8 cellular contexts compared by ENCODE assay signal in genomic region chr5:138611295-138612220, GRCh38. TPM values are rescaled to one million over a fixed set of nuclear protein-coding genes. Genes with fewer than 3 reads are reported as not detected.
DNase-seq lines count a peak whose midpoint lies in the region; ATAC-seq and TF ChIP-seq lines count a peak whose summit lies in the region.

No MANE protein-coding gene starts in this region.

- CTCF ChIA-PET in activated CD8-positive, alpha-beta memory T cell treated with anti-CD3 and anti-CD28 coated beads, Interleukin-2, amount 10 ng/mL, durations not matched to agents 7 days and 5 days (lab: Charles Lee) = interaction anchor here (0.6 to 0.9 kb wide), 3 partner anchors 11 to 595 kb away, joined by 3 read pairs; no protein-coding TSS in a partner anchor

- peak overlapping the region in 3 of 4 donors; percentile 31 to 59 (median 38) for H3K4me3 ChIP-seq in esophagus squamous epithelium
- peak overlapping the region; percentile 52 for H3K4me3 ChIP-seq in neuron (ENCODE audit: low read length)

- no peak overlapping the region for H3K27ac Mint-ChIP-seq in activated CD8-positive, alpha-beta memory T cell treated with anti-CD3 and anti-CD28 coated beads, Interleukin-2, amount 10 ng/mL, durations not matched to agents 7 days and 5 days

- peak; percentile 4 for DNase-seq in CMK (ENCODE audit: low read depth)
- peak; percentile 32 for DNase-seq in OCI-M1 (lab: John Stamatoyannopoulos, UW)
- DNase-seq in esophagus squamous epithelium (lab: John Stamatoyannopoulos, UW) = no peak
- DNase-seq in activated CD8-positive, alpha-beta memory T cell treated with anti-CD3 and anti-CD28 coated beads, Interleukin-2, amount 10 ng/mL, durations not matched to agents 7 days and 5 days = no peak
- no peak for DNase-seq in activated CD4-positive, CD25-positive, alpha-beta regulatory T cell treated with anti-CD3 and anti-CD28 coated beads, Interleukin-2, amount 50 U/mL, for 72 hours
- DNase-seq in LoVo (ENCODE audit: low spot score) = no peak
- no peak for DNase-seq in GM20000 (ENCODE audit: low spot score)

- H3K27ac ChIP-seq in esophagus squamous epithelium = peak overlapping the region; percentile 68 to 89 (median 84)

- TF ChIP-seq CTCF in esophagus squamous epithelium (IDR thresholded peaks at IDR 0.05) (no peak), GM20000 (IDR thresholded peaks at IDR 0.05; ENCODE audit: extremely low read depth, missing control alignments) (no peak)

- H3K4me1 ChIP-seq in esophagus squamous epithelium (peaks cover 23 to 78% (median 26%) of the 10 kb centered on the region in 3 donors), neuron (ENCODE audit: insufficient read depth, low read length) (peaks cover 29% of the 10 kb centered on the region)

- no peaks in the 10 kb centered on the region for H3K36me3 Mint-ChIP-seq in activated CD8-positive, alpha-beta memory T cell treated with anti-CD3 and anti-CD28 coated beads, Interleukin-2, amount 10 ng/mL, durations not matched to agents 7 days and 5 days

- H3K27me3 Mint-ChIP-seq in activated CD8-positive, alpha-beta memory T cell treated with anti-CD3 and anti-CD28 coated beads, Interleukin-2, amount 10 ng/mL, durations not matched to agents 7 days and 5 days = peaks cover 57% of the 10 kb centered on the region

- H3K36me3 ChIP-seq in esophagus squamous epithelium (no peaks in the 10 kb centered on the region), neuron (ENCODE audit: insufficient read depth, low read length) (no peaks in the 10 kb centered on the region)

- TF ChIP-seq POLR2A in esophagus squamous epithelium (IDR thresholded peaks at IDR 0.05) = no peak

- peaks cover 9% of the 10 kb centered on the region for H3K4me1 Mint-ChIP-seq in activated CD8-positive, alpha-beta memory T cell treated with anti-CD3 and anti-CD28 coated beads, Interleukin-2, amount 10 ng/mL, durations not matched to agents 7 days and 5 days

- no peaks in the 10 kb centered on the region for H3K27me3 ChIP-seq in esophagus squamous epithelium
- no peaks in the 10 kb centered on the region for H3K27me3 ChIP-seq in neuron (ENCODE audit: insufficient read depth, low read length)

- H3K4me3 Mint-ChIP-seq in activated CD8-positive, alpha-beta memory T cell treated with anti-CD3 and anti-CD28 coated beads, Interleukin-2, amount 10 ng/mL, durations not matched to agents 7 days and 5 days = no peak overlapping the region

- no peaks in the 10 kb centered on the region for H3K9me3 Mint-ChIP-seq in activated CD8-positive, alpha-beta memory T cell treated with anti-CD3 and anti-CD28 coated beads, Interleukin-2, amount 10 ng/mL, durations not matched to agents 7 days and 5 days (ENCODE audit: low read depth)

- 13 to 17% methylated on average over 8 to 9 of the region's 13 CpGs for WGBS in esophagus squamous epithelium, 2 donors

- no peak for ATAC-seq in activated CD8-positive, alpha-beta memory T cell treated with anti-CD3 and anti-CD28 coated beads, Interleukin-2, amount 10 ng/mL, durations not matched to agents 7 days and 5 days

- peak overlapping the region; percentile 92 for H2AFZ ChIP-seq in neuron (ENCODE audit: low read depth, low read length)

- intact Hi-C loops in esophagus squamous epithelium (cut with DNase I) = no loop called here

- H3K9me3 ChIP-seq in esophagus squamous epithelium (no peaks in the 10 kb centered on the region), neuron (ENCODE audit: low read length) (no peaks in the 10 kb centered on the region)

RNA-seq across cellular contexts. Expression of gene HSPA9, which starts 36.4 kb away (rescaled TPM):
- 100 to 1,000 TPM; 185 to 354 (median 279) TPM for total RNA-seq in esophagus squamous epithelium
- 100 to 1,000 TPM; 208 to 309 TPM for total RNA-seq in activated CD8-positive, alpha-beta memory T cell treated with anti-CD3 and anti-CD28 coated beads, Interleukin-2, amount 10 ng/mL, durations not matched to agents 7 days and 5 days

Comparison
In these comparisons a context has a peak if more than half of its experiments do, and no peak if none do; other contexts are left out.
1. DNase-seq: peak in CMK (single experiment) and OCI-M1 (single experiment); none in esophagus squamous epithelium (single experiment), activated CD8-positive, alpha-beta memory T cell treated with anti-CD3 and anti-CD28 coated beads, Interleukin-2, amount 10 ng/mL, durations not matched to agents 7 days and 5 days (single experiment), activated CD4-positive, CD25-positive, alpha-beta regulatory T cell treated with anti-CD3 and anti-CD28 coated beads, Interleukin-2, amount 50 U/mL, for 72 hours (single experiment), LoVo (single experiment) and GM20000 (single experiment).